1 cellular context compared by ENCODE assay signal in genomic region chr17:65536573-65537342, GRCh38.
TF ChIP-seq lines count a peak whose summit lies in the region.

No MANE protein-coding gene starts in this region.

TF ChIP-seq in WTC11, 78 proteins besides CTCF, POLR2A, EP300 and RAD21 (continued from another document):
- no peak for TF ChIP-seq ZNF416 (CRISPR knock-in tag; IDR thresholded peaks at IDR 0.05)
